ENCODE assay signal across 30 cellular contexts in the genomic region with DNA sequence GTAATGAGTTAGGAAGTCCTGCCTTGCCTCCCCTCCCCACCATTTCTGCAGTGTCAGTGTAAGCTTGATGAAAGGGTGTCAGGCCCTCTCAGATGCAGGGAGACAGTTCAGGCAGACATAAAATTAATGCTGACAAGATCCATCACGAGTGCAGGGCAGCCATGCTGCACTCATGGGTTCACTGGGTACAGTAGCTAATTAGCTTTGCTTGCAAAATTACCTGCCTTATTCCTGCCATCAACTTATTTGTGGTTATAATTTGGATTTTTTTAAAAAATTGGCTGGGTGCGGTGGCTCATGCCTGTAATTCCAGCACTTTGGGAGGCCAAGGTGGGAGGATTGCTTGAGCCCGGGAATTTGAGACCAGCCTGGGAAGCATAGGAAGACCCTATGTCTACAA. TPM values are rescaled to one million over a fixed set of nuclear protein-coding genes. Genes with fewer than 3 reads are reported as not detected.
"Had no signal": no experiment of that assay in that cellular context is flagged by ENCODE, and none has a peak within 500 bp of the region (broad histone marks: within the 10 kb centered on the region; RNA-seq: fewer than 3 reads in every experiment).

No MANE protein-coding gene starts in this region.

- H3K27me3 Mint-ChIP-seq: naive thymus-derived CD4-positive, alpha-beta T cell; stimulated activated naive B cell treated with anti-CD40 and anti-IgM and Interleukin-4, amounts not matched to agents 10 μg/mL and 1 μg/mL and 100 μg/mL, for 72 hours; stimulated activated naive CD8-positive, alpha-beta T cell treated with anti-CD3 and anti-CD28 coated beads, Interleukin-15, Interleukin-2, amounts not matched to agents 100 ng/mL and 50 ng/mL, for 24 hours had no signal

- H3K4me2 ChIP-seq: smooth muscle cell had no signal

- H3K4me3 Mint-ChIP-seq: naive thymus-derived CD4-positive, alpha-beta T cell; natural killer cell; nephron; neural crest cell; stimulated activated effector memory CD8-positive, alpha-beta T cell treated with anti-CD3 and anti-CD28 coated beads, Interleukin-12 subunit alpha, Interleukin-12 subunit beta, amount 100 ng/mL, for 72 hours; stimulated activated naive B cell treated with anti-CD40 and anti-IgM and Interleukin-4, amounts not matched to agents 10 μg/mL and 1 μg/mL and 100 μg/mL, for 72 hours; stimulated activated naive CD8-positive, alpha-beta T cell treated with anti-CD3 and anti-CD28 coated beads, Interleukin-15, Interleukin-2, amounts not matched to agents 100 ng/mL and 50 ng/mL, for 24 hours had no signal

- H3K36me3 Mint-ChIP-seq: natural killer cell had no signal

- H3K27me3 ChIP-seq: pancreas, right atrium auricular region, spleen, stomach, thyroid gland, tibial nerve, upper lobe of left lung, vagina had no signal

- H3K36me3 ChIP-seq: neutrophil, prostate gland, right atrium auricular region, thoracic aorta, vagina had no signal

- DNase-seq: naive thymus-derived CD4-positive, alpha-beta T cell; natural killer cell; nucleus accumbens; pancreas; retina; spleen; stimulated activated CD4-positive, alpha-beta T cell treated with anti-CD3 and anti-CD28 coated beads, Interleukin-12 subunit alpha, Interleukin-12 subunit beta, amount 100 ng/mL, for 4 hours; stimulated activated CD4-positive, alpha-beta T cell treated with anti-CD3 and anti-CD28 coated beads, Interleukin-1b, Interleukin-23, amount 100 ng/mL, for 48 hours; stimulated activated CD4-positive, alpha-beta T cell treated with anti-CD3 and anti-CD28 coated beads, Interleukin-2, amount 100 ng/mL, for 48 hours; stimulated activated CD4-positive, alpha-beta T cell treated with anti-CD3 and anti-CD28 coated beads, Interleukin-4, amount 100 ng/mL, for 24 hours; stimulated activated naive B cell treated with anti-CD40 and anti-IgM and Interleukin-4, amounts not matched to agents 10 μg/mL and 1 μg/mL and 100 μg/mL, for 72 hours; stimulated activated naive CD4-positive, alpha-beta T cell treated with Interleukin-2 at 50 U/mL for 16 hours; stomach; thyroid gland; upper lobe of left lung had no signal

- H3K9me3 ChIP-seq: neutrophil, pancreas, prostate gland, right atrium auricular region, spleen, stomach, thoracic aorta, thyroid gland, upper lobe of left lung, vagina had no signal

- H3K9me3 Mint-ChIP-seq: natural killer cell; neural crest cell; stimulated activated effector memory CD8-positive, alpha-beta T cell treated with anti-CD3 and anti-CD28 coated beads, Interleukin-12 subunit alpha, Interleukin-12 subunit beta, amount 100 ng/mL, for 72 hours; stimulated activated naive B cell treated with anti-CD40 and anti-IgM and Interleukin-4, amounts not matched to agents 10 μg/mL and 1 μg/mL and 100 μg/mL, for 72 hours; stimulated activated naive CD8-positive, alpha-beta T cell treated with anti-CD3 and anti-CD28 coated beads, Interleukin-15, Interleukin-2, amounts not matched to agents 100 ng/mL and 50 ng/mL, for 24 hours had no signal

- H3K4me1 Mint-ChIP-seq: neural crest cell; stimulated activated effector memory CD8-positive, alpha-beta T cell treated with anti-CD3 and anti-CD28 coated beads, Interleukin-12 subunit alpha, Interleukin-12 subunit beta, amount 100 ng/mL, for 72 hours; stimulated activated naive B cell treated with anti-CD40 and anti-IgM and Interleukin-4, amounts not matched to agents 10 μg/mL and 1 μg/mL and 100 μg/mL, for 72 hours had no signal

- ATAC-seq: naive thymus-derived CD4-positive, alpha-beta T cell; natural killer cell; pancreas; sciatic nerve; stimulated activated effector memory CD8-positive, alpha-beta T cell treated with anti-CD3 and anti-CD28 coated beads, Interleukin-12 subunit alpha, Interleukin-12 subunit beta, amount 100 ng/mL, for 72 hours; stimulated activated naive B cell treated with anti-CD40 and anti-IgM and Interleukin-4, amounts not matched to agents 10 μg/mL and 1 μg/mL and 100 μg/mL, for 72 hours had no signal

- H3K27ac Mint-ChIP-seq: naive thymus-derived CD4-positive, alpha-beta T cell; natural killer cell; nephron; stimulated activated effector memory CD8-positive, alpha-beta T cell treated with anti-CD3 and anti-CD28 coated beads, Interleukin-12 subunit alpha, Interleukin-12 subunit beta, amount 100 ng/mL, for 72 hours; stimulated activated naive B cell treated with anti-CD40 and anti-IgM and Interleukin-4, amounts not matched to agents 10 μg/mL and 1 μg/mL and 100 μg/mL, for 72 hours; stimulated activated naive CD8-positive, alpha-beta T cell treated with anti-CD3 and anti-CD28 coated beads, Interleukin-15, Interleukin-2, amounts not matched to agents 100 ng/mL and 50 ng/mL, for 24 hours had no signal

- H3K27ac ChIP-seq: neutrophil, pancreas, prostate gland, right atrium auricular region, skin epidermis, spleen, stomach, thoracic aorta, thyroid gland, tibial nerve, upper lobe of left lung, vagina had no signal

- H3K4me1 ChIP-seq: pancreas, prostate gland, right atrium auricular region, spleen, thyroid gland, tibial nerve, upper lobe of left lung, vagina had no signal

- H3K4me3 ChIP-seq: pancreas, prostate gland, right atrium auricular region, skin epidermis, smooth muscle cell, spleen, stomach, thoracic aorta, thyroid gland, tibial nerve, upper lobe of left lung, vagina had no signal

- FAIRE-seq: pancreas, urothelium cell line had no signal

RNA-seq across cellular contexts. Expression of gene GALNT12, which starts 17.9 kb away (rescaled TPM):
- total RNA-seq: osteocyte had no signal
